Comparison of ENCODE assay signal across 8 cellular contexts in genomic region chr15:88657326-88658069, GRCh38. TPM values are rescaled to one million over a fixed set of nuclear protein-coding genes. Genes with fewer than 3 reads are reported as not detected.
DNase-seq lines count a peak whose midpoint lies in the region; ATAC-seq and TF ChIP-seq lines count a peak whose summit lies in the region.

No MANE protein-coding gene starts in this region.

- no peak overlapping the region for H3K4me3 Mint-ChIP-seq in neural progenitor cell

- no peaks in the 10 kb centered on the region for H3K27me3 ChIP-seq in neural progenitor cell

- ATAC-seq in GM19351 (IDR thresholded peaks at IDR 0.05; ENCODE audit: unreplicated experiment) (peak; percentile 42), GM19397 (IDR thresholded peaks at IDR 0.05; ENCODE audit: unreplicated experiment) (no peak), GM18867 (IDR thresholded peaks at IDR 0.05; ENCODE audit: unreplicated experiment) (no peak)

- DNase-seq in COR-L47 (lab: John Stamatoyannopoulos, UW) = peak; percentile 7
- peak; percentile 57 for DNase-seq in RKO (ENCODE audit: low spot score)
- peak; percentile 50 to 56 for DNase-seq in erythroblast (lab: John Stamatoyannopoulos, UW)
- peak; percentile 79 for DNase-seq in neural progenitor cell (ENCODE audit: low spot score)
- DNase-seq in ureter (ENCODE audit: low spot score) = no peak

- peaks cover 9% of the 10 kb centered on the region for H3K27me3 Mint-ChIP-seq in neural progenitor cell (ENCODE audit: insufficient read depth, low read depth)

- H3K9me3 Mint-ChIP-seq in neural progenitor cell = no peaks in the 10 kb centered on the region

- no peak overlapping the region for H3K27ac ChIP-seq in neural progenitor cell

- H3K4me2 ChIP-seq in neural progenitor cell = no peak overlapping the region

- TF ChIP-seq POLR2A in erythroblast (IDR thresholded peaks at IDR 0.05; ENCODE audit: low read length) = no peak

- peaks cover 7% of the 10 kb centered on the region for H3K4me1 Mint-ChIP-seq in neural progenitor cell

- H3K36me3 ChIP-seq in neural progenitor cell = no peaks in the 10 kb centered on the region

- H2AFZ ChIP-seq in neural progenitor cell (replicated peaks) = no peak overlapping the region

- no peaks in the 10 kb centered on the region for H3K36me3 Mint-ChIP-seq in neural progenitor cell

- no peak overlapping the region for H3K4me3 ChIP-seq in neural progenitor cell

- TF ChIP-seq CTCF in neural progenitor cell (IDR thresholded peaks at IDR 0.05) = peak; percentile 93

- H3K4me1 ChIP-seq in neural progenitor cell = no peaks in the 10 kb centered on the region

- H3K9me3 ChIP-seq in neural progenitor cell (ENCODE audit: low read depth) = no peaks in the 10 kb centered on the region

- H3K27ac Mint-ChIP-seq in neural progenitor cell = peak overlapping the region; percentile 65

- H4K20me1 ChIP-seq in neural progenitor cell (ENCODE audit: low read depth) = no peaks in the 10 kb centered on the region

- no peak overlapping the region for H3K9ac ChIP-seq in neural progenitor cell

- H3F3A ChIP-seq in neural progenitor cell (ENCODE audit: low read depth) = no peaks in the 10 kb centered on the region

- no peaks in the 10 kb centered on the region for H3K79me2 ChIP-seq in neural progenitor cell (ENCODE audit: low read depth)

RNA-seq across cellular contexts. Expression of gene ISG20, which starts 18.7 kb away (rescaled TPM):
- total RNA-seq in neural progenitor cell (ENCODE audit: low replicate concordance) (0.56 and 0.65 TPM in 2 replicates), ureter (14.2 TPM)

RNA-seq across cellular contexts. Expression of gene AEN, which starts 36.4 kb away (rescaled TPM):
- total RNA-seq in neural progenitor cell (ENCODE audit: low replicate concordance) = 35.0 and 60.9 TPM in 2 replicates
- total RNA-seq in ureter = 17.4 TPM
